Comparison of ENCODE assay signal across 8 cellular contexts in genomic region chr1:248873993-248874671, GRCh38. TPM values are rescaled to one million over a fixed set of nuclear protein-coding genes. Genes with fewer than 3 reads are reported as not detected.
DNase-seq lines count a peak whose midpoint lies in the region; ATAC-seq lines count a peak whose summit lies in the region.

No MANE protein-coding gene starts in this region.

- H3K4me3 ChIP-seq in adipocyte (ENCODE audit: low read length) = peak overlapping the region; percentile 86
- H3K4me3 ChIP-seq in right cardiac atrium (ENCODE audit: low read length) = peak overlapping the region; percentile 74

- H3K27me3 ChIP-seq in adipocyte (replicated peaks; ENCODE audit: control insufficient read depth, insufficient read depth, low read length) = peaks cover 7% of the 10 kb centered on the region
- H3K27me3 ChIP-seq in right cardiac atrium (ENCODE audit: control insufficient read depth, insufficient read depth) = no peaks in the 10 kb centered on the region

- ATAC-seq in HG02678 (IDR thresholded peaks at IDR 0.05; ENCODE audit: unreplicated experiment) = peak; percentile 75
- ATAC-seq in right cardiac atrium = peak; percentile 85 to 90

- H3K4me1 ChIP-seq in adipocyte (ENCODE audit: control insufficient read depth, insufficient read depth, low read length) = peaks cover 7% of the 10 kb centered on the region
- H3K4me1 ChIP-seq in right cardiac atrium (ENCODE audit: control insufficient read depth, insufficient read depth, low read length) = no peaks in the 10 kb centered on the region

- DNase-seq in GDM1 (lab: John Stamatoyannopoulos, UW) (peak; percentile 81), NCI-H1105 treated with DMSO at 0.1 percent for 48 hours (lab: John Stamatoyannopoulos, UW) (peak; percentile 76), SW480 (ENCODE audit: low spot score) (peak; percentile 88), adipocyte (ENCODE audit: low read depth) (peak; percentile 91), right cardiac atrium (peak; percentile 69 to 88 (median 87)), pulmonary artery endothelial cell (ENCODE audit: low read depth, low spot score) (peak; percentile 49), ureter (ENCODE audit: low spot score) (peak; percentile 81)

- H3K27ac ChIP-seq in right cardiac atrium (ENCODE audit: low read length) = peak overlapping the region; percentile 98

- 4% methylated on average over 24 of the region's 24 CpGs for WGBS in right cardiac atrium

- no peaks in the 10 kb centered on the region for H3K36me3 ChIP-seq in adipocyte (ENCODE audit: control insufficient read depth, insufficient read depth, low read length, severe bottlenecking)

- no peaks in the 10 kb centered on the region for H3K9me3 ChIP-seq in adipocyte (ENCODE audit: control insufficient read depth, low read length)
- H3K9me3 ChIP-seq in right cardiac atrium (ENCODE audit: control insufficient read depth, low read length) = no peaks in the 10 kb centered on the region

- intact Hi-C loops in right cardiac atrium (cut with DNase I) = no loop called here

- no peak overlapping the region for H3K9ac ChIP-seq in adipocyte (ENCODE audit: low read length)

RNA-seq across cellular contexts. Expression of gene ZNF692, which starts 15.2 kb away (rescaled TPM):
- 10 to 100 TPM; 12.8 to 27.2 (median 19.6) TPM for total RNA-seq in right cardiac atrium
- polyA plus RNA-seq in right cardiac atrium = 24.4 TPM
- total RNA-seq in pulmonary artery endothelial cell = 8.6 and 15.9 TPM in 2 replicates
- total RNA-seq in ureter = 71.0 TPM

RNA-seq across cellular contexts. Expression of gene PGBD2, which starts 31.9 kb away (rescaled TPM):
- total RNA-seq in right cardiac atrium (1 to 10 TPM; 2.6 to 3.8 (median 2.7) TPM), pulmonary artery endothelial cell (4.6 and 9.6 TPM in 2 replicates), ureter (13.1 TPM)
- 2.9 TPM for polyA plus RNA-seq in right cardiac atrium

RNA-seq across cellular contexts. Expression of gene ZNF672, which starts 36.1 kb away (rescaled TPM):
- 10 to 100 TPM; 34.6 to 52.7 (median 40.5) TPM for total RNA-seq in right cardiac atrium
- polyA plus RNA-seq in right cardiac atrium = 29.3 TPM
- 21.5 and 21.7 TPM in 2 replicates for total RNA-seq in pulmonary artery endothelial cell
- 30.1 TPM for total RNA-seq in ureter

RNA-seq across cellular contexts. Expression of gene SH3BP5L, which starts 48.4 kb away (rescaled TPM):
- total RNA-seq in right cardiac atrium = 10 to 100 TPM; 15.3 to 20.8 (median 18.0) TPM
- 18.0 TPM for polyA plus RNA-seq in right cardiac atrium
- 27.2 and 34.8 TPM in 2 replicates for total RNA-seq in pulmonary artery endothelial cell
- 21.7 TPM for total RNA-seq in ureter

Comparison
In these comparisons a context has a peak if more than half of its experiments do, and no peak if none do; other contexts are left out.
1. Peak in every context shown above with its lines: DNase-seq, ATAC-seq, H3K4me3 ChIP-seq and H3K27ac ChIP-seq.